ENCODE assay signal across 1 cellular context in the genomic region with DNA sequence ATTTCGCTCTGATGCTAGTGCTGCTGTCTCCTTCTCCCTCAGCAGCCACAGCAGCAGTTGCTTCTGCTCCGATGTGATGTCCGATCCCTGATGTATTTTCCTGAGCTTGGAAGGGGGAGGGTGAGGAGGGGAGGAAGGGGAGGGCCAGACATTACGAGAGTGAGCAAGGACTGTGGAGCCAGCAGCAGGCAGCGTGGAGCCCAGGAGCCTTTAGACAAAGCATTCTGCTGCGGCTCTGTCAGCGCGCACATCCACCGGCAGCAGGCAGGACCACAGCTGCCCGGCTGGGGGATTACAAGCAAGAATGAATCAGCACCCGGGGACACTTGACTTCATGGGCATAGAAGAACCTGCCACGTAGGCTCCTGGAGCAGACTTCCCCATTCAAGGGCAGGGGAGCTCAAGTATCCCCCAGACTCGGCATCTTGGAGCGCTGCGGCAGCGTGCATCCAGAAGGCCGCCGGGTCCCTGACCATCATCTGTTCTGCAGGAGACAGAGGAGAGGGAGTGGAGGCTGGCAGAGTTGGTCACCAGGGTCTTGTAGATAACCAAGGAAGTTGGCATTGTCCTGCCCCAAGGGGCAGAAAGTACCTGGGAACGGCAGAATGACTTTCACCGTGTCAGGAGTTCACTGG.
TF ChIP-seq lines count a peak whose summit lies in the region.

No MANE protein-coding gene starts in this region.

TF ChIP-seq in HepG2, 621 proteins besides CTCF, POLR2A, EP300 and RAD21:
- TF ChIP-seq RNF219 (CRISPR knock-in tag; IDR thresholded peaks at IDR 0.05) (no peak), THYN1 (CRISPR knock-in tag; IDR thresholded peaks at IDR 0.05; ENCODE audit: borderline replicate concordance, low read depth) (no peak), TOE1 (CRISPR knock-in tag; IDR thresholded peaks at IDR 0.05) (no peak), BRCA1 (CRISPR knock-in tag; IDR thresholded peaks at IDR 0.05) (no peak), SALL1 (CRISPR knock-in tag; IDR thresholded peaks at IDR 0.05) (no peak), MYPOP (CRISPR knock-in tag; IDR thresholded peaks at IDR 0.05) (no peak), ZFP41 (CRISPR knock-in tag; IDR thresholded peaks at IDR 0.05; ENCODE audit: borderline replicate concordance) (no peak), ZNF713 (CRISPR knock-in tag; IDR thresholded peaks at IDR 0.05) (no peak), IKZF5 (CRISPR knock-in tag; IDR thresholded peaks at IDR 0.05) (no peak)
- TF ChIP-seq, protein P1, sequence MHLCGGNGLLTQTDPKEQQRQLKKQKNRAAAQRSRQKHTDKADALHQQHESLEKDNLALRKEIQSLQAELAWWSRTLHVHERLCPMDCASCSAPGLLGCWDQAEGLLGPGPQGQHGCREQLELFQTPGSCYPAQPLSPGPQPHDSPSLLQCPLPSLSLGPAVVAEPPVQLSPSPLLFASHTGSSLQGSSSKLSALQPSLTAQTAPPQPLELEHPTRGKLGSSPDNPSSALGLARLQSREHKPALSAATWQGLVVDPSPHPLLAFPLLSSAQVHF (CRISPR knock-in tag; IDR thresholded peaks at IDR 0.05): no peak
TF ChIP-seq in HepG2: peak in this region for 0.
